Comparison of ENCODE assay signal across 26 cellular contexts in the genomic region with DNA sequence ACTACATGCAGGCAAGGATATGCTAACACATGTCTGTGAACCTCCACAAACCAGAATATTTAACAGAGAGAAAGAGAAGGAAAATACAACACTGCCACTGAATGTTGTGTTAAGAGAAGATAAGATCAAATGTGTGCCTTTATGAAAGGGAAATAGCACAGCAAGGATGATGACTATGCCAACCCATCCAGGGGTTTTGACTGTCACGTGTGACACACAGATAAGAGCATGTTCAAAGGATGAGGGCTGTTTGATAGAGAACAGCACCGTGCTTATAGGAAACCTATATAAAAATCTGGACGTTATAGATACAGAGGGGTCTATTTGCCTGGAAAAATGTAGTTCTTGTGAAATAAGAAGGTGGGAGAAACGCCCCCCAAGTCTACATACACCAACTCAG.
"Had no signal": no experiment of that assay in that cellular context is flagged by ENCODE, and none has a peak within 500 bp of the region (broad histone marks: within the 10 kb centered on the region; RNA-seq: fewer than 3 reads in every experiment).

No MANE protein-coding gene starts in this region.

- H3K9ac ChIP-seq: KMS-11, SK-N-SH had no signal

- H3K4me2 ChIP-seq: KMS-11, SK-N-SH had no signal

- H3K4me3 ChIP-seq: Peyer's patch, SJSA1 had no signal

- DNase-seq: activated B cell treated with CpG ODN at 0.5 μM for 24 hours; activated CD4-positive, alpha-beta memory T cell treated with anti-CD3 and anti-CD28 coated beads, Interleukin-2, amount 10 ng/mL, durations not matched to agents 7 days and 5 days; activated CD4-positive, alpha-beta T cell treated with anti-CD3 and anti-CD28 coated beads for 1 hour; activated CD4-positive, alpha-beta T cell treated with anti-CD3 and anti-CD28 coated beads for 48 hours; activated CD8-positive, alpha-beta memory T cell treated with anti-CD3 and anti-CD28 coated beads for 24 hours; activated CD8-positive, alpha-beta memory T cell treated with anti-CD3 and anti-CD28 coated beads, Interleukin-2, amount 10 ng/mL, durations not matched to agents 7 days and 5 days; activated CD8-positive, alpha-beta memory T cell treated with anti-CD3 and anti-CD28 coated beads, Interleukin-2, amount 50 U/mL, for 48 hours; activated effector memory CD4-positive, alpha-beta T cell treated with Interleukin-2 at 50 U/mL for 16 hours; activated naive CD4-positive, alpha-beta T cell treated with anti-CD3 and anti-CD28 coated beads, Interleukin-2, amount 10 ng/mL, durations not matched to agents 7 days and 5 days; activated naive CD8-positive, alpha-beta T cell treated with anti-CD3 and anti-CD28 coated beads for 36 hours; activated T-cell treated with anti-CD3 and anti-CD28 coated beads, Interleukin-2, amount 50 U/mL, for 48 hours; amniotic stem cell; aorta; brain microvascular endothelial cell; central memory CD4-positive, alpha-beta T cell; NCI-H1694; NCI-H1930; NCI-H345; NCI-H524 treated with DMSO at 0.1 percent for 48 hours; PC-3; Peyer's patch; RPMI8226; SK-N-SH had no signal

- H3K9me3 ChIP-seq: Peyer's patch, SJSA1, SK-N-SH had no signal

- H3K4me1 ChIP-seq: Peyer's patch, SJSA1 had no signal

- H3K27me3 ChIP-seq: brain microvascular endothelial cell, Peyer's patch, SJSA1 had no signal

- H3K27ac ChIP-seq: brain microvascular endothelial cell, KMS-11, Peyer's patch, SJSA1, VCaP had no signal

- H3K36me3 ChIP-seq: brain microvascular endothelial cell, Peyer's patch, SJSA1 had no signal
